ENCODE assay signal across 18 cellular contexts in the genomic region with DNA sequence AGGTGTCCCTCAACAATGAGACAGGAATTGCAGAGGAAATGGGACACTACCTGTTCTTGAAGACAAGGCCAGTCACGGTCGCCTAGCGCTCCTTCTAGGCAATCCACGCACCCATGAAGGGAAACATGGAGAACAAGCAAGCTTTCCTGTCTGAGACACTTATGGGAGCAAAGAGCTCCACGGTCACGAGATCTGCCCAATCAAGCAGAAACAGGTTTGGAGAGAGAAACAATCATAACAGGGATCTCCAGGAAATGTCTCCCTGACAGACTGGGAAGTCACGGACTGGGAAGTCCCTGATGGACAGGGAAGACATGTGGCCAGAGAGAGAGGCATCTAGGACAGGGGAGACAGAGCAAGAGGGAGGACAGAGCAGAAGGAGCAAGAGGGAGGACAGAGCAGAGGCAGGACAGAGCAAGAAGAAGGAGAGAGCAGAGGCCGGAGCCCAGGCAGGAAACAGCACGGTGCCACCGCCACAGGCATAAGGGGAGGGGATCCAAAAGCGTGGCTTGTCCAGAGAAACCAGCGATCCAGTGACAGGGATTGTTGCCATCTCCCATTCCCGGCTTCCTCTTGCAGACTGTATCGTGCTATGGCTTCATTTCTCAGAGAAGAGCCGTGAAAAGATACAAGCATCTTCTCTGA.
DNase-seq lines count a peak whose midpoint lies in the region; ATAC-seq and TF ChIP-seq lines count a peak whose summit lies in the region.
"Had no signal": no experiment of that assay in that cellular context is flagged by ENCODE, and none has a peak within 500 bp of the region (broad histone marks: within the 10 kb centered on the region; RNA-seq: fewer than 3 reads in every experiment).

No MANE protein-coding gene starts in this region.

- no peaks in the 10 kb centered on the region for H3K9me2 ChIP-seq in OCI-LY7 (ENCODE audit: insufficient read depth, low read length)

- H3K4me1 ChIP-seq in CD4-positive, CD25-positive, alpha-beta regulatory T cell (ENCODE audit: control insufficient read depth, insufficient read depth, low read length, poor library complexity, severe bottlenecking) = peaks cover 46% of the 10 kb centered on the region
- peaks cover 37% of the 10 kb centered on the region for H3K4me1 ChIP-seq in CD8-positive, alpha-beta memory T cell (ENCODE audit: insufficient read depth, low read length)
- H3K4me1 ChIP-seq in OCI-LY7 (ENCODE audit: insufficient read depth, low read length, poor library complexity, severe bottlenecking) = no peaks in the 10 kb centered on the region
- H3K4me1 ChIP-seq: foreskin keratinocyte had no signal

- H3K36me3 ChIP-seq in CD4-positive, CD25-positive, alpha-beta regulatory T cell (ENCODE audit: control insufficient read depth, insufficient read depth, low read length) = no peaks in the 10 kb centered on the region
- no peaks in the 10 kb centered on the region for H3K36me3 ChIP-seq in CD8-positive, alpha-beta memory T cell (ENCODE audit: insufficient read depth, low read length)
- H3K36me3 ChIP-seq in OCI-LY7 (ENCODE audit: insufficient read depth, low read length) = no peaks in the 10 kb centered on the region
- H3K36me3 ChIP-seq: brain microvascular endothelial cell, ovary had no signal

- H3K4me1 Mint-ChIP-seq in CD4-positive, CD25-positive, alpha-beta regulatory T cell = peaks cover 0 to 79% (median 13%) of the 10 kb centered on the region in 4 donors
- peaks cover 63 to 80% (median 68%) of the 10 kb centered on the region in 3 donors for H3K4me1 Mint-ChIP-seq in CD8-positive, alpha-beta memory T cell
- H3K4me1 Mint-ChIP-seq in chondrocyte (ENCODE audit: low read depth) (peaks cover 43% of the 10 kb centered on the region), neural crest cell (peaks cover 57% of the 10 kb centered on the region)
- H3K4me1 Mint-ChIP-seq in activated CD8-positive, alpha-beta memory T cell treated with anti-CD3 and anti-CD28 coated beads, Interleukin-2, amount 10 ng/mL, durations not matched to agents 7 days and 5 days = peaks cover 42% of the 10 kb centered on the region

- H3K27ac Mint-ChIP-seq in CD4-positive, CD25-positive, alpha-beta regulatory T cell = no peak overlapping the region
- peak overlapping the region in 1 of 8 donors; percentile 83 for H3K27ac Mint-ChIP-seq in CD8-positive, alpha-beta memory T cell
- H3K27ac Mint-ChIP-seq in chondrocyte (ENCODE audit: unreplicated experiment) (no peak overlapping the region), neural crest cell (ENCODE audit: unreplicated experiment) (no peak overlapping the region)
- no peak overlapping the region for H3K27ac Mint-ChIP-seq in activated CD8-positive, alpha-beta memory T cell treated with anti-CD3 and anti-CD28 coated beads, Interleukin-2, amount 10 ng/mL, durations not matched to agents 7 days and 5 days
- H3K27ac Mint-ChIP-seq: activated naive CD4-positive, alpha-beta T cell treated with anti-CD3 and anti-CD28 coated beads, Interleukin-2, amount 10 ng/mL, durations not matched to agents 7 days and 5 days had no signal

- no peak overlapping the region for H3K4me2 ChIP-seq in OCI-LY7 (ENCODE audit: low read length)

- POLR2A ChIA-PET in CD8-positive, alpha-beta memory T cell (lab: Charles Lee) = no interaction called here
- POLR2A ChIA-PET in OCI-LY7 (lab: Charles Lee) = no interaction called here

- no peak for ATAC-seq in CD4-positive, CD25-positive, alpha-beta regulatory T cell (ENCODE audit: low read depth in 2 of 2)
- ATAC-seq in activated CD8-positive, alpha-beta memory T cell treated with anti-CD3 and anti-CD28 coated beads, Interleukin-2, amount 10 ng/mL, durations not matched to agents 7 days and 5 days = no peak
- no peak for ATAC-seq in GM19455 (IDR thresholded peaks at IDR 0.05; ENCODE audit: unreplicated experiment)
- ATAC-seq: foreskin keratinocyte, GM12878 had no signal

- no peak overlapping the region for H3K4me3 ChIP-seq in CD4-positive, CD25-positive, alpha-beta regulatory T cell (ENCODE audit: low read depth, low read length)
- H3K4me3 ChIP-seq in CD8-positive, alpha-beta memory T cell (ENCODE audit: low read length) = no peak overlapping the region
- H3K4me3 ChIP-seq in OCI-LY7 (ENCODE audit: low read depth, low read length, poor library complexity, severe bottlenecking) = no peak overlapping the region
- H3K4me3 ChIP-seq: GM12878, ovary had no signal

- no peak for TF ChIP-seq CTCF in chondrocyte (IDR thresholded peaks at IDR 0.05)
- TF ChIP-seq CTCF in neural crest cell (conservative IDR thresholded peaks at IDR 0.05) = no peak
- no peak for TF ChIP-seq CTCF in OCI-LY7 (conservative IDR thresholded peaks at IDR 0.05; ENCODE audit: low read length)

- H3K9me3 ChIP-seq in CD4-positive, CD25-positive, alpha-beta regulatory T cell (ENCODE audit: control insufficient read depth in 2 of 2, low read length in 2 of 2) = no peaks in the 10 kb centered on the region
- H3K9me3 ChIP-seq in CD8-positive, alpha-beta memory T cell (ENCODE audit: low read length) = no peaks in the 10 kb centered on the region
- H3K9me3 ChIP-seq in OCI-LY7 (ENCODE audit: low read length) = no peaks in the 10 kb centered on the region
- H3K9me3 ChIP-seq: ovary had no signal

- H3K9me3 Mint-ChIP-seq in CD4-positive, CD25-positive, alpha-beta regulatory T cell = peaks cover 0 to 3% (median 0%) of the 10 kb centered on the region in 7 donors
- H3K9me3 Mint-ChIP-seq in CD8-positive, alpha-beta memory T cell = peaks cover 0 to 6% (median 0%) of the 10 kb centered on the region in 5 donors
- no peaks in the 10 kb centered on the region for H3K9me3 Mint-ChIP-seq in chondrocyte (ENCODE audit: low read depth)
- H3K9me3 Mint-ChIP-seq in neural crest cell = no peaks in the 10 kb centered on the region
- H3K9me3 Mint-ChIP-seq in activated CD8-positive, alpha-beta memory T cell treated with anti-CD3 and anti-CD28 coated beads, Interleukin-2, amount 10 ng/mL, durations not matched to agents 7 days and 5 days (ENCODE audit: low read depth) = no peaks in the 10 kb centered on the region
- H3K9me3 Mint-ChIP-seq: activated naive CD4-positive, alpha-beta T cell treated with anti-CD3 and anti-CD28 coated beads, Interleukin-2, amount 10 ng/mL, durations not matched to agents 7 days and 5 days had no signal

- no peak overlapping the region for H2AFZ ChIP-seq in OCI-LY7 (ENCODE audit: low read length)

- no peak for DNase-seq in CD4-positive, CD25-positive, alpha-beta regulatory T cell
- DNase-seq in CD8-positive, alpha-beta memory T cell = no peak
- DNase-seq in chondrocyte (ENCODE audit: low spot score) (peak; percentile 52), neural crest cell (ENCODE audit: low read depth, low spot score) (no peak), OCI-LY7 (ENCODE audit: low spot score) (no peak)
- DNase-seq in activated CD8-positive, alpha-beta memory T cell treated with anti-CD3 and anti-CD28 coated beads, Interleukin-2, amount 10 ng/mL, durations not matched to agents 7 days and 5 days = no peak
- DNase-seq: activated naive CD4-positive, alpha-beta T cell treated with anti-CD3 and anti-CD28 coated beads, Interleukin-2, amount 10 ng/mL, durations not matched to agents 7 days and 5 days; AML-193; brain microvascular endothelial cell; GF-D8; Kasumi-1; midbrain; NCI-H1105; ovary; stimulated activated CD4-positive, alpha-beta T cell treated with anti-CD3 and anti-CD28 coated beads, Interleukin-4, amount 100 ng/mL, for 1 hour had no signal

- no peaks in the 10 kb centered on the region for H4K20me1 ChIP-seq in OCI-LY7 (ENCODE audit: insufficient read depth, low read length)

- no TSS peak for BruUV-seq in OCI-LY7 (replicated peaks; lab: Mats Ljungman, UMichigan)

- peaks cover 4% of the 10 kb centered on the region for H3K27me3 ChIP-seq in CD4-positive, CD25-positive, alpha-beta regulatory T cell (ENCODE audit: control insufficient read depth, insufficient read depth, low read length)
- H3K27me3 ChIP-seq in CD8-positive, alpha-beta memory T cell (ENCODE audit: insufficient read depth, low read length, poor library complexity, severe bottlenecking) = peaks cover 29% of the 10 kb centered on the region
- H3K27me3 ChIP-seq: ovary had no signal

- intact Hi-C loops in OCI-LY7 (cut with micrococcal nuclease; ENCODE audit: unreplicated experiment) = no loop called here

- H3K27me3 Mint-ChIP-seq in CD4-positive, CD25-positive, alpha-beta regulatory T cell = peaks cover 49% of the 10 kb centered on the region
- peaks cover 73% of the 10 kb centered on the region in 2 donors for H3K27me3 Mint-ChIP-seq in CD8-positive, alpha-beta memory T cell
- H3K27me3 Mint-ChIP-seq in chondrocyte (ENCODE audit: low read depth) (peaks cover 8% of the 10 kb centered on the region), neural crest cell (ENCODE audit: low read depth) (peaks cover 81% of the 10 kb centered on the region)
- H3K27me3 Mint-ChIP-seq in activated CD8-positive, alpha-beta memory T cell treated with anti-CD3 and anti-CD28 coated beads, Interleukin-2, amount 10 ng/mL, durations not matched to agents 7 days and 5 days = peaks cover 88% of the 10 kb centered on the region

- H3K27ac ChIP-seq in CD4-positive, CD25-positive, alpha-beta regulatory T cell (ENCODE audit: insufficient read depth, low read length, poor library complexity, severe bottlenecking) = no peak overlapping the region
- no peak overlapping the region for H3K27ac ChIP-seq in CD8-positive, alpha-beta memory T cell (ENCODE audit: low read depth, low read length)
- no peak overlapping the region for H3K27ac ChIP-seq in OCI-LY7 (ENCODE audit: low read depth, low read length, poor library complexity, severe bottlenecking)
- H3K27ac ChIP-seq: brain microvascular endothelial cell, foreskin keratinocyte, ovary had no signal

- no peaks in the 10 kb centered on the region for H3K79me2 ChIP-seq in OCI-LY7 (ENCODE audit: insufficient read depth, low read depth, low read length)

- no peaks in the 10 kb centered on the region for H3K36me3 Mint-ChIP-seq in CD4-positive, CD25-positive, alpha-beta regulatory T cell
- no peaks in the 10 kb centered on the region for H3K36me3 Mint-ChIP-seq in CD8-positive, alpha-beta memory T cell
- H3K36me3 Mint-ChIP-seq in chondrocyte (ENCODE audit: low read depth) (no peaks in the 10 kb centered on the region), neural crest cell (ENCODE audit: low read depth) (peaks cover 2% of the 10 kb centered on the region)
- H3K36me3 Mint-ChIP-seq in activated CD8-positive, alpha-beta memory T cell treated with anti-CD3 and anti-CD28 coated beads, Interleukin-2, amount 10 ng/mL, durations not matched to agents 7 days and 5 days = no peaks in the 10 kb centered on the region
- H3K36me3 Mint-ChIP-seq: activated naive CD4-positive, alpha-beta T cell treated with anti-CD3 and anti-CD28 coated beads, Interleukin-2, amount 10 ng/mL, durations not matched to agents 7 days and 5 days had no signal

- H3K4me3 Mint-ChIP-seq in CD4-positive, CD25-positive, alpha-beta regulatory T cell = peak overlapping the region; percentile 8 to 78 (median 60)
- peak overlapping the region; percentile 32 to 85 (median 51) for H3K4me3 Mint-ChIP-seq in CD8-positive, alpha-beta memory T cell
- H3K4me3 Mint-ChIP-seq in chondrocyte (ENCODE audit: unreplicated experiment) (no peak overlapping the region), neural crest cell (peak overlapping the region; percentile 14)
- H3K4me3 Mint-ChIP-seq in activated CD8-positive, alpha-beta memory T cell treated with anti-CD3 and anti-CD28 coated beads, Interleukin-2, amount 10 ng/mL, durations not matched to agents 7 days and 5 days = no peak overlapping the region

- CTCF ChIA-PET in CD8-positive, alpha-beta memory T cell (lab: Charles Lee) = no interaction called here
- CTCF ChIA-PET in activated CD8-positive, alpha-beta memory T cell treated with anti-CD3 and anti-CD28 coated beads, Interleukin-2, amount 10 ng/mL, durations not matched to agents 7 days and 5 days (lab: Charles Lee) = no interaction called here
- CTCF ChIA-PET in OCI-LY7 (lab: Charles Lee; ENCODE audit: unreplicated experiment) = no interaction called here

Comparison
In these comparisons a context has a peak if more than half of its experiments do, and no peak if none do; other contexts are left out.
1. H3K4me3 Mint-ChIP-seq: peak in CD4-positive, CD25-positive, alpha-beta regulatory T cell (4 of 4), CD8-positive, alpha-beta memory T cell (7 of 7) and neural crest cell (single experiment); none in chondrocyte (single experiment) and activated CD8-positive, alpha-beta memory T cell treated with anti-CD3 and anti-CD28 coated beads, Interleukin-2, amount 10 ng/mL, durations not matched to agents 7 days and 5 days (single experiment).